ENCODE assay signal across 1 cellular context in genomic region chr10:123614888-123615287, GRCh38.
TF ChIP-seq lines count a peak whose summit lies in the region.

No MANE protein-coding gene starts in this region.

TF ChIP-seq in H1, 55 proteins besides CTCF, POLR2A, EP300 and RAD21 (continued from another document):
- 0 out of 2 replicates have a peak, but pooled peaks have one; percentile 21 for TF ChIP-seq TCF12 (IDR thresholded peaks at IDR 0.05; ENCODE audit: low read depth, low read length)
- TF ChIP-seq SRF (IDR thresholded peaks at IDR 0.05; ENCODE audit: low read depth, low read length), result no peak
- no peak for TF ChIP-seq RXRA (IDR thresholded peaks at IDR 0.05; ENCODE audit: insufficient read depth, low read depth, low read length)
- TF ChIP-seq CBX5 (IDR thresholded peaks at IDR 0.05; ENCODE audit: low read depth, low read length), result no peak
- no peak for TF ChIP-seq EGR1 (IDR thresholded peaks at IDR 0.05; ENCODE audit: borderline replicate concordance, low read depth, low read length)
- TF ChIP-seq SIN3A (conservative IDR thresholded peaks at IDR 0.05 in 1 of 2, IDR thresholded peaks at IDR 0.05 in 1 of 2; ENCODE audit: low read depth in 1 of 2, low read length in 2 of 2), result peak; percentile 92 to 96; a peak in 3 of 4 replicates
- TF ChIP-seq MAFK (IDR thresholded peaks at IDR 0.05; ENCODE audit: low read depth, low read length), result no peak
- no peak for TF ChIP-seq SUZ12 (IDR thresholded peaks at IDR 0.05; ENCODE audit: low read length)
- no peak for TF ChIP-seq ZNF274 (IDR thresholded peaks at IDR 0.05; ENCODE audit: borderline replicate concordance, extremely low read depth, low read length)
- peak; percentile 99 for TF ChIP-seq CEBPB (IDR thresholded peaks at IDR 0.05; ENCODE audit: low read depth, low read length)
- no peak for TF ChIP-seq ATF3 (IDR thresholded peaks at IDR 0.05; ENCODE audit: insufficient read depth, low read depth, low read length)
- TF ChIP-seq KDM1A (IDR thresholded peaks at IDR 0.05; ENCODE audit: borderline replicate concordance, low read length), result no peak
- TF ChIP-seq SIRT6 (IDR thresholded peaks at IDR 0.05; ENCODE audit: low read length), result no peak
- no peak for TF ChIP-seq SP4 (IDR thresholded peaks at IDR 0.05; ENCODE audit: low read length)
- TF ChIP-seq MAX (IDR thresholded peaks at IDR 0.05), result peak; percentile 23; the same call in 1 of the 2 replicates
- TF ChIP-seq CHD7 (IDR thresholded peaks at IDR 0.05; ENCODE audit: insufficient replicate concordance, low read length), result no peak
- TF ChIP-seq RBBP5 (IDR thresholded peaks at IDR 0.05; ENCODE audit: borderline replicate concordance, low read depth, low read length), result no peak
- TF ChIP-seq PHF8 (conservative IDR thresholded peaks at IDR 0.05; ENCODE audit: low read depth, low read length), result no peak
- no peak for TF ChIP-seq SIX5 (IDR thresholded peaks at IDR 0.05; ENCODE audit: low read depth, low read length)
- no peak for TF ChIP-seq RNF2 (IDR thresholded peaks at IDR 0.05; ENCODE audit: borderline replicate concordance, low read depth, low read length, missing control alignments, poor library complexity, severe bottlenecking)
- no peak for TF ChIP-seq YY1 (IDR thresholded peaks at IDR 0.05; ENCODE audit: low read depth, low read length)
- TF ChIP-seq BRCA1 (IDR thresholded peaks at IDR 0.05; ENCODE audit: low read depth, low read length), result no peak
- peak; percentile 63; the same call in 1 of the 2 replicates for TF ChIP-seq GABPA (IDR thresholded peaks at IDR 0.05; ENCODE audit: borderline replicate concordance, insufficient read depth, low read length)
- no peak for TF ChIP-seq JUN (IDR thresholded peaks at IDR 0.05; ENCODE audit: low read depth, low read length)
- TF ChIP-seq SAP30 (IDR thresholded peaks at IDR 0.05; ENCODE audit: insufficient read depth, insufficient replicate concordance, low read length), result no peak
- no peak for TF ChIP-seq E2F6 (IDR thresholded peaks at IDR 0.05)
- 0 out of 2 replicates have a peak, but pooled peaks have one; percentile 59 for TF ChIP-seq ATF2 (IDR thresholded peaks at IDR 0.05; ENCODE audit: low read length)
